22 cellular contexts compared by ENCODE assay signal in genomic region chr13:38697628-38698333, GRCh38. TPM values are rescaled to one million over a fixed set of nuclear protein-coding genes. Genes with fewer than 3 reads are reported as not detected.
DNase-seq lines count a peak whose midpoint lies in the region; ATAC-seq and TF ChIP-seq lines count a peak whose summit lies in the region.
"Had no signal": no experiment of that assay in that cellular context is flagged by ENCODE, and none has a peak within 500 bp of the region (broad histone marks: within the 10 kb centered on the region; RNA-seq: fewer than 3 reads in every experiment).

No MANE protein-coding gene starts in this region.

- H3K36me3 Mint-ChIP-seq in activated CD8-positive, alpha-beta memory T cell treated with anti-CD3 and anti-CD28 coated beads, Interleukin-2, amount 10 ng/mL, durations not matched to agents 7 days and 5 days, result no peaks in the 10 kb centered on the region

- TF ChIP-seq RAD21 in SK-N-SH (IDR thresholded peaks at IDR 0.05; ENCODE audit: low read length), result no peak

- no peaks in the 10 kb centered on the region for H3K9me2 ChIP-seq in SK-N-SH

- no peak overlapping the region for H3K27ac Mint-ChIP-seq in activated CD8-positive, alpha-beta memory T cell treated with anti-CD3 and anti-CD28 coated beads, Interleukin-2, amount 10 ng/mL, durations not matched to agents 7 days and 5 days
- H3K27ac Mint-ChIP-seq: activated CD4-positive, alpha-beta T cell treated with anti-CD3 and anti-CD28 coated beads, Interleukin-2, amount 10 ng/mL, durations not matched to agents 24 days and 14 days; activated T-cell treated with anti-CD3 and anti-CD28 coated beads, Interleukin-2, amount 50 U/mL, for 24 hours had no signal

- POLR2A ChIA-PET in SK-N-SH (lab: Yijun Ruan, JAX), result no interaction called here

- no peak overlapping the region for H2AFZ ChIP-seq in SK-N-SH (ENCODE audit: low read depth)

- H3K9ac ChIP-seq in SK-N-SH, result no peak overlapping the region

- H3K36me3 ChIP-seq in SK-N-SH (replicated peaks in 1 of 2; ENCODE audit: control insufficient read depth in 1 of 2, insufficient read depth in 2 of 2, low read length in 1 of 2) (no peaks in the 10 kb centered on the region), upper lobe of right lung (no peaks in the 10 kb centered on the region)
- H3K36me3 ChIP-seq: esophagus squamous epithelium, uterus had no signal

- no peak overlapping the region for H3K4me3 Mint-ChIP-seq in activated CD8-positive, alpha-beta memory T cell treated with anti-CD3 and anti-CD28 coated beads, Interleukin-2, amount 10 ng/mL, durations not matched to agents 7 days and 5 days
- H3K4me3 Mint-ChIP-seq: activated CD4-positive, alpha-beta T cell treated with anti-CD3 and anti-CD28 coated beads, Interleukin-2, amount 10 ng/mL, durations not matched to agents 24 days and 14 days; activated T-cell treated with anti-CD3 and anti-CD28 coated beads, Interleukin-2, amount 50 U/mL, for 24 hours had no signal

- no peak for TF ChIP-seq CTCF in SK-N-SH (IDR thresholded peaks at IDR 0.05)
- no peak for TF ChIP-seq CTCF in upper lobe of right lung (IDR thresholded peaks at IDR 0.05)

- H3K79me2 ChIP-seq in SK-N-SH (ENCODE audit: insufficient read depth), result no peaks in the 10 kb centered on the region

- H3K4me3 ChIP-seq in SK-N-SH (ENCODE audit: low read depth in 2 of 2, low read length in 1 of 2) (no peak overlapping the region), upper lobe of right lung (no peak overlapping the region)
- H3K4me3 ChIP-seq: coronary artery, esophagus squamous epithelium, smooth muscle cell, uterus had no signal

- CTCF ChIA-PET in SK-N-SH (lab: Yijun Ruan, JAX), result interaction anchor here (0.9 kb wide), 1 partner anchor 12 kb away, joined by 4 read pairs; no protein-coding TSS in a partner anchor
- CTCF ChIA-PET in activated CD8-positive, alpha-beta memory T cell treated with anti-CD3 and anti-CD28 coated beads, Interleukin-2, amount 10 ng/mL, durations not matched to agents 7 days and 5 days (lab: Charles Lee), result no interaction called here

- intact Hi-C loops in upper lobe of right lung (cut with DNase I), result no loop called here

- no peaks in the 10 kb centered on the region for H3K9me3 Mint-ChIP-seq in activated CD8-positive, alpha-beta memory T cell treated with anti-CD3 and anti-CD28 coated beads, Interleukin-2, amount 10 ng/mL, durations not matched to agents 7 days and 5 days (ENCODE audit: low read depth)
- H3K9me3 Mint-ChIP-seq: activated CD4-positive, alpha-beta T cell treated with anti-CD3 and anti-CD28 coated beads, Interleukin-2, amount 10 ng/mL, durations not matched to agents 24 days and 14 days; activated T-cell treated with anti-CD3 and anti-CD28 coated beads, Interleukin-2, amount 50 U/mL, for 24 hours had no signal

- no peaks in the 10 kb centered on the region for H4K20me1 ChIP-seq in SK-N-SH (ENCODE audit: insufficient read depth)

- H3K4me1 ChIP-seq in SK-N-SH (ENCODE audit: control insufficient read depth in 1 of 2, insufficient read depth in 2 of 2, low read depth in 1 of 2, low read length in 1 of 2) (no peaks in the 10 kb centered on the region; a peak in 1 of 4 replicates), upper lobe of right lung (no peaks in the 10 kb centered on the region)
- H3K4me1 ChIP-seq: esophagus squamous epithelium, uterus had no signal

- H3F3A ChIP-seq in SK-N-SH (replicated peaks; ENCODE audit: insufficient read depth), result no peaks in the 10 kb centered on the region

- 78% methylated on average over 2 of the region's 2 CpGs for WGBS in SK-N-SH (ENCODE audit: low lambda C conversion rate)

- peak; percentile 28; the same call in 1 of the 3 replicates for ATAC-seq in SK-N-SH treated with all-trans-retinoic acid at 6 μM for 48 hours
- ATAC-seq in upper lobe of right lung, result peak; percentile 91
- ATAC-seq in activated CD8-positive, alpha-beta memory T cell treated with anti-CD3 and anti-CD28 coated beads, Interleukin-2, amount 10 ng/mL, durations not matched to agents 7 days and 5 days, result no peak

- no peaks in the 10 kb centered on the region for H3K4me1 Mint-ChIP-seq in activated CD8-positive, alpha-beta memory T cell treated with anti-CD3 and anti-CD28 coated beads, Interleukin-2, amount 10 ng/mL, durations not matched to agents 7 days and 5 days
- H3K4me1 Mint-ChIP-seq: activated CD4-positive, alpha-beta T cell treated with anti-CD3 and anti-CD28 coated beads, Interleukin-2, amount 10 ng/mL, durations not matched to agents 24 days and 14 days had no signal

- H3K27me3 Mint-ChIP-seq in activated CD8-positive, alpha-beta memory T cell treated with anti-CD3 and anti-CD28 coated beads, Interleukin-2, amount 10 ng/mL, durations not matched to agents 7 days and 5 days, result no peaks in the 10 kb centered on the region
- H3K27me3 Mint-ChIP-seq: activated CD4-positive, alpha-beta T cell treated with anti-CD3 and anti-CD28 coated beads, Interleukin-2, amount 10 ng/mL, durations not matched to agents 24 days and 14 days; activated T-cell treated with anti-CD3 and anti-CD28 coated beads, Interleukin-2, amount 50 U/mL, for 24 hours had no signal

- no peaks in the 10 kb centered on the region for H3K9me3 ChIP-seq in SK-N-SH
- no peaks in the 10 kb centered on the region for H3K9me3 ChIP-seq in upper lobe of right lung
- H3K9me3 ChIP-seq: esophagus squamous epithelium, uterus had no signal

- H3K27ac ChIP-seq in SK-N-SH (ENCODE audit: low read depth in 2 of 2, low read length in 1 of 2), result no peak overlapping the region
- H3K27ac ChIP-seq in upper lobe of right lung, result no peak overlapping the region
- H3K27ac ChIP-seq: coronary artery, esophagus squamous epithelium, uterus had no signal

- TF ChIP-seq EP300 in SK-N-SH (IDR thresholded peaks at IDR 0.05; ENCODE audit: borderline replicate concordance in 1 of 2, low read depth in 1 of 2, low read length in 1 of 2), result no peak

- DNase-seq in SK-N-SH (no peak), astrocyte of the hippocampus (ENCODE audit: low read depth, low spot score) (peak; percentile 19), kidney tubule cell (ENCODE audit: low spot score) (peak; percentile 75), upper lobe of right lung (no peak), HUDEP-2 (lab: John Stamatoyannopoulos, UW; ENCODE audit: unreplicated experiment in 76 of 76) (no peak)
- no peak for DNase-seq in activated CD8-positive, alpha-beta memory T cell treated with anti-CD3 and anti-CD28 coated beads, Interleukin-2, amount 10 ng/mL, durations not matched to agents 7 days and 5 days
- no peak for DNase-seq in activated CD8-positive, alpha-beta memory T cell treated with anti-CD3 and anti-CD28 coated beads, Interleukin-2, amount 50 U/mL, for 48 hours
- DNase-seq: activated CD4-positive, alpha-beta T cell treated with anti-CD3 and anti-CD28 coated beads, Interleukin-2, amount 10 ng/mL, durations not matched to agents 24 days and 14 days; activated T-cell treated with anti-CD3 and anti-CD28 coated beads, Interleukin-2, amount 50 U/mL, for 24 hours; esophagus squamous epithelium; hypothalamus; NCI-H2029 treated with DMSO at 0.1 percent for 48 hours; NK-92 treated with Interleukin-12 subunit alpha and Interleukin-12 subunit beta, amount 100 ng/mL, for 24 hours; occipital lobe; SHP77; stimulated activated naive CD4-positive, alpha-beta T cell treated with Interleukin-2 at 50 U/mL for 16 hours; T1000; uterus had no signal

- H3K27me3 ChIP-seq in SK-N-SH (ENCODE audit: insufficient read depth) (no peaks in the 10 kb centered on the region), upper lobe of right lung (no peaks in the 10 kb centered on the region)
- H3K27me3 ChIP-seq: esophagus squamous epithelium, uterus had no signal

- no peak overlapping the region for H3K4me2 ChIP-seq in SK-N-SH
- H3K4me2 ChIP-seq: smooth muscle cell had no signal

TF ChIP-seq in SK-N-SH treated with all-trans-retinoic acid at 6 μM for 48 hours, 23 proteins besides CTCF, POLR2A, EP300 and RAD21 (continues in another document):
- no peak for TF ChIP-seq PATZ1 (CRISPR knock-in tag; IDR thresholded peaks at IDR 0.05; ENCODE audit: borderline replicate concordance)
- no peak for TF ChIP-seq ZNF565 (CRISPR knock-in tag; conservative IDR thresholded peaks at IDR 0.05; ENCODE audit: low read depth)
- TF ChIP-seq ZFP3 (CRISPR knock-in tag; IDR thresholded peaks at IDR 0.05), result no peak

TF ChIP-seq in SK-N-SH, 30 proteins besides CTCF, POLR2A, EP300 and RAD21:
- no peak for TF ChIP-seq EZH2phosphoT487 (IDR thresholded peaks at IDR 0.05; ENCODE audit: borderline replicate concordance, low read depth)
TF ChIP-seq in SK-N-SH: peak in this region for 0.

RNA-seq across cellular contexts. Expression of gene FREM2, which starts 10.9 kb away (rescaled TPM):
- not detected in 2 replicates for polyA plus RNA-seq in SK-N-SH (2012; rRNA removed)
- not detected in 2 replicates for polyA plus RNA-seq in SK-N-SH (2012; cell fraction: cytosol; rRNA removed)
- not detected in 2 replicates for polyA plus RNA-seq in SK-N-SH (2012; cell fraction: nucleus; rRNA removed)
- 13.9 TPM for total RNA-seq in upper lobe of right lung
- total RNA-seq in activated CD8-positive, alpha-beta memory T cell treated with anti-CD3 and anti-CD28 coated beads, Interleukin-2, amount 10 ng/mL, durations not matched to agents 7 days and 5 days, result under 1 TPM in 1 of 2 experiments, not detected in 1; 0.23 TPM
- polyA plus RNA-seq: AG04450, smooth muscle cell had no signal

Comparison
In these comparisons a context has a peak if more than half of its experiments do, and no peak if none do; other contexts are left out.
1. DNase-seq: peak in astrocyte of the hippocampus (single experiment) and kidney tubule cell (single experiment); none in SK-N-SH (single experiment), upper lobe of right lung (single experiment), activated CD8-positive, alpha-beta memory T cell treated with anti-CD3 and anti-CD28 coated beads, Interleukin-2, amount 10 ng/mL, durations not matched to agents 7 days and 5 days (single experiment), HUDEP-2 (0 of 76) and activated CD8-positive, alpha-beta memory T cell treated with anti-CD3 and anti-CD28 coated beads, Interleukin-2, amount 50 U/mL, for 48 hours (single experiment).
2. RNA of gene FREM2, which starts 10.9 kb away (total RNA-seq): 13.9 TPM in upper lobe of right lung (single experiment); 0.23 TPM in activated CD8-positive, alpha-beta memory T cell treated with anti-CD3 and anti-CD28 coated beads, Interleukin-2, amount 10 ng/mL, durations not matched to agents 7 days and 5 days; every median in the first group is over 10 times any median in the second.